Comparison of ENCODE assay signal across 2 cellular contexts in the genomic region with DNA sequence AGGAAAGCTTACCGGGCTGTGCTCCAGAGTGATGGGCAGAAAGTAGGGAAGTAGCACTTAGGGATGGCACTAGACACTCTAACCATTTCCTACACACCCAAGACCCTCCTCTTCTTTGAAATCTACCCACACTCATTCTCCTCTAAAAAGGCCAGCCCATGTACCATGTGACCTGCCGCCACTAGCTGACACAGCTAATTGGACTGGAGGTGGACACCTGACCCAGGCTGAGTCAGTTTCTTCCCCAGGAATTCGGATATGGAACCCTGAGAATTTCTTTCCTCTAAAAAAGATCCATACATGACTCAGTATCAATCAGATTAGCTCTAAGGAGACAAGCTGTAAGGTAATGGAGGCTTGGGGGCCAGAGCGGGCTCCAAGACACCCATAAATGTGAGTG.
TF ChIP-seq lines count a peak whose summit lies in the region.

No MANE protein-coding gene starts in this region.

TF ChIP-seq in A549, 52 proteins besides CTCF, POLR2A, EP300 and RAD21 (continued from another document):
- TF ChIP-seq, protein P1, sequence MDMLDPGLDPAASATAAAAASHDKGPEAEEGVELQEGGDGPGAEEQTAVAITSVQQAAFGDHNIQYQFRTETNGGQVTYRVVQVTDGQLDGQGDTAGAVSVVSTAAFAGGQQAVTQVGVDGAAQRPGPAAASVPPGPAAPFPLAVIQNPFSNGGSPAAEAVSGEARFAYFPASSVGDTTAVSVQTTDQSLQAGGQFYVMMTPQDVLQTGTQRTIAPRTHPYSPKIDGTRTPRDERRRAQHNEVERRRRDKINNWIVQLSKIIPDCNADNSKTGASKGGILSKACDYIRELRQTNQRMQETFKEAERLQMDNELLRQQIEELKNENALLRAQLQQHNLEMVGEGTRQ (IDR thresholded peaks at IDR 0.05), result 0 out of 2 replicates have a peak, but pooled peaks have one; percentile 19
- TF ChIP-seq BHLHE40 (IDR thresholded peaks at IDR 0.05; ENCODE audit: low read depth, low read length), result no peak
TF ChIP-seq in A549: peak in this region for 1.

TF ChIP-seq in K562, 482 proteins besides CTCF, POLR2A, EP300 and RAD21 (continued from another document):
- TF ChIP-seq, protein P2, sequence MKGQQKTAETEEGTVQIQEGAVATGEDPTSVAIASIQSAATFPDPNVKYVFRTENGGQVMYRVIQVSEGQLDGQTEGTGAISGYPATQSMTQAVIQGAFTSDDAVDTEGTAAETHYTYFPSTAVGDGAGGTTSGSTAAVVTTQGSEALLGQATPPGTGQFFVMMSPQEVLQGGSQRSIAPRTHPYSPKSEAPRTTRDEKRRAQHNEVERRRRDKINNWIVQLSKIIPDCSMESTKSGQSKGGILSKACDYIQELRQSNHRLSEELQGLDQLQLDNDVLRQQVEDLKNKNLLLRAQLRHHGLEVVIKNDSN (CRISPR knock-in tag; IDR thresholded peaks at IDR 0.05), result peak; percentile 30; the same call in 1 of the 2 replicates
- TF ChIP-seq RAD51 (IDR thresholded peaks at IDR 0.05; ENCODE audit: borderline replicate concordance, low read depth) (peak; percentile 55; the same call in 1 of the 2 replicates), EP400 (IDR thresholded peaks at IDR 0.05) (no peak), KAT2B (IDR thresholded peaks at IDR 0.05; ENCODE audit: low read depth, low read length) (no peak)
